ENCODE assay signal across 8 cellular contexts in genomic region chrX:154380153-154380552, GRCh38. TPM values are rescaled to one million over a fixed set of nuclear protein-coding genes. Genes with fewer than 3 reads are reported as not detected.
DNase-seq lines count a peak whose midpoint lies in the region; ATAC-seq lines count a peak whose summit lies in the region.

No MANE protein-coding gene starts in this region.

- peak overlapping the region; percentile 94 for H3K4me3 ChIP-seq in HUES6 (ENCODE audit: low read depth, low read length)
- H3K4me3 ChIP-seq in mucosa of rectum (ENCODE audit: low read length in 2 of 2): peak overlapping the region; percentile 73 to 74

- peak overlapping the region; percentile 92 for H3K27ac Mint-ChIP-seq in central memory CD8-positive, alpha-beta T cell (ENCODE audit: low read depth)

- no peaks in the 10 kb centered on the region for H3K9me3 Mint-ChIP-seq in central memory CD8-positive, alpha-beta T cell

- H3K27me3 ChIP-seq in HUES6 (ENCODE audit: control insufficient read depth, insufficient read depth, low read length) (no peaks in the 10 kb centered on the region), mucosa of rectum (ENCODE audit: control insufficient read depth in 2 of 2, insufficient read depth in 2 of 2, low read length in 2 of 2) (peaks cover 2 to 8% of the 10 kb centered on the region in 2 donors)

- peak; percentile 28 for DNase-seq in A172 (ENCODE audit: low spot score)
- no peak for DNase-seq in central memory CD8-positive, alpha-beta T cell (ENCODE audit: low spot score in 2 of 2)
- DNase-seq in D341Med (ENCODE audit: low spot score): no peak
- DNase-seq in EL: no peak
- DNase-seq in T-helper 9 cell: no peak
- DNase-seq in stimulated activated CD4-positive, alpha-beta T cell treated with anti-CD3 and anti-CD28 coated beads, Interleukin-2, amount 100 ng/mL, for 24 hours: no peak

- H3K36me3 ChIP-seq in HUES6 (ENCODE audit: control insufficient read depth, insufficient read depth, low read length) (peaks cover 20% of the 10 kb centered on the region), mucosa of rectum (ENCODE audit: control insufficient read depth in 2 of 2, insufficient read depth in 2 of 2, low read length in 2 of 2) (no peaks in the 10 kb centered on the region)

- no peaks in the 10 kb centered on the region for H3K27me3 Mint-ChIP-seq in central memory CD8-positive, alpha-beta T cell

- H3K9ac ChIP-seq in HUES6 (ENCODE audit: low read length) (peak overlapping the region; percentile 96), mucosa of rectum (ENCODE audit: low read depth in 1 of 2, low read length in 2 of 2) (peak overlapping the region; percentile 75 to 93)

- peaks cover 25% of the 10 kb centered on the region for H3K36me3 Mint-ChIP-seq in central memory CD8-positive, alpha-beta T cell (ENCODE audit: insufficient read depth)

- H3K27ac ChIP-seq in HUES6 (ENCODE audit: low read depth, low read length): peak overlapping the region; percentile 98; the same call in 1 of the 2 replicates
- H3K27ac ChIP-seq in mucosa of rectum (ENCODE audit: low read depth in 2 of 2, low read length in 2 of 2): peak overlapping the region; percentile 92

- H3K9me3 ChIP-seq in HUES6 (ENCODE audit: control insufficient read depth, insufficient read depth, low read depth, low read length) (peaks cover 12% of the 10 kb centered on the region; the same call in 1 of the 2 replicates), mucosa of rectum (ENCODE audit: control insufficient read depth in 2 of 2, low read length in 2 of 2) (no peaks in the 10 kb centered on the region)

- H3K4me1 ChIP-seq in HUES6 (ENCODE audit: control insufficient read depth, insufficient read depth, low read length) (peaks cover 17% of the 10 kb centered on the region), mucosa of rectum (ENCODE audit: control insufficient read depth in 2 of 2, insufficient read depth in 2 of 2, low read length in 2 of 2) (peaks cover 12 to 14% of the 10 kb centered on the region in 2 donors)

- peaks cover 17% of the 10 kb centered on the region for H3K4me1 Mint-ChIP-seq in central memory CD8-positive, alpha-beta T cell

- peak overlapping the region; percentile 83 for H3K4me3 Mint-ChIP-seq in central memory CD8-positive, alpha-beta T cell

- no peak for ATAC-seq in central memory CD8-positive, alpha-beta T cell (replicated peaks; ENCODE audit: extremely low read depth, poor library complexity, severe bottlenecking)

RNA-seq across cellular contexts. Expression of gene EMD, which starts 1.1 kb away (rescaled TPM):
- 73.1 and 82.0 TPM in 2 replicates for total RNA-seq in A172 (2014; rRNA removed; shearing (Covaris generic))

RNA-seq across cellular contexts. Expression of gene FLNA, which starts 5.7 kb away (rescaled TPM):
- 2,064 and 2,561 TPM in 2 replicates for total RNA-seq in A172 (2014; rRNA removed; shearing (Covaris generic))

RNA-seq across cellular contexts. Expression of gene RPL10, which starts 18.0 kb away (rescaled TPM):
- 2,649 and 4,739 TPM in 2 replicates for total RNA-seq in A172 (2014; rRNA removed; shearing (Covaris generic))

RNA-seq across cellular contexts. Expression of gene DNASE1L1, which starts 28.9 kb away (rescaled TPM):
- 65.3 and 70.8 TPM in 2 replicates for total RNA-seq in A172 (2014; rRNA removed; shearing (Covaris generic))

RNA-seq across cellular contexts. Expression of gene TAFAZZIN, which starts 31.2 kb away (rescaled TPM):
- 29.8 and 43.7 TPM in 2 replicates for total RNA-seq in A172 (2014; rRNA removed; shearing (Covaris generic))
